ENCODE assay signal across 14 cellular contexts in genomic region chr11:97516688-97517087, GRCh38.
"Had no signal": no experiment of that assay in that cellular context is flagged by ENCODE, and none has a peak within 500 bp of the region (broad histone marks: within the 10 kb centered on the region; RNA-seq: fewer than 3 reads in every experiment).

No MANE protein-coding gene starts in this region.

- DNase-seq: activated CD4-positive, alpha-beta T cell treated with anti-CD3 and anti-CD28 coated beads for 48 hours; activated naive CD4-positive, alpha-beta T cell treated with Interleukin-2 at 50 U/mL for 16 hours; activated naive CD8-positive, alpha-beta T cell treated with anti-CD3 and anti-CD28 coated beads, Interleukin-2, amount 50 U/mL, for 24 hours; caudate nucleus; effector memory CD4-positive, alpha-beta T cell; ovary; stimulated activated CD4-positive, alpha-beta T cell treated with anti-CD3 and anti-CD28 coated beads, Interleukin-4, amount 100 ng/mL, for 1 hour; stimulated activated CD8-positive, alpha-beta memory T cell treated with anti-CD3 and anti-CD28 coated beads, Interleukin-4, amount 100 ng/mL, for 48 hours; stimulated activated naive CD8-positive, alpha-beta T cell treated with anti-CD3 and anti-CD28 coated beads, Interleukin-15, Interleukin-2, amounts not matched to agents 100 U/mL and 50 U/mL, for 24 hours; T1000; upper lobe of left lung had no signal

- H3K9me3 ChIP-seq: ovary, upper lobe of left lung had no signal

- ATAC-seq: activated naive CD8-positive, alpha-beta T cell treated with anti-CD3 and anti-CD28 coated beads, Interleukin-2, amount 50 U/mL, for 24 hours; stimulated activated naive CD8-positive, alpha-beta T cell treated with anti-CD3 and anti-CD28 coated beads, Interleukin-15, Interleukin-2, amounts not matched to agents 100 U/mL and 50 U/mL, for 24 hours had no signal

- H2AFZ ChIP-seq: hepatocyte had no signal

- H3K4me2 ChIP-seq: hepatocyte had no signal

- H3K27ac ChIP-seq: epithelial cell of prostate, hepatocyte, ovary, suprapubic skin, upper lobe of left lung had no signal

- H3K36me3 ChIP-seq: ovary, suprapubic skin, upper lobe of left lung had no signal

- H3K4me1 ChIP-seq: suprapubic skin, upper lobe of left lung had no signal

- H3K79me2 ChIP-seq: hepatocyte had no signal

- H3K27me3 ChIP-seq: hepatocyte, ovary, suprapubic skin, upper lobe of left lung had no signal

- H3K4me3 ChIP-seq: hepatocyte, ovary, suprapubic skin, upper lobe of left lung had no signal
